1 cellular context compared by ENCODE assay signal in genomic region chr5:177497297-177498012, GRCh38.
A peak's percentile ranks its signal among the peaks of the same experiment; 100 is the strongest.
TF ChIP-seq lines count a peak whose summit lies in the region.

TSS of gene PDLIM7 (minus strand) at chr5:177497604. CDS start at chr5:177496512, 1,092 bp downstream.

TF ChIP-seq in HepG2, 621 proteins besides CTCF, POLR2A, EP300 and RAD21 (continued from another document):
- peak; percentile 30; the same call in 1 of the 2 replicates for TF ChIP-seq MNT (IDR thresholded peaks at IDR 0.05)
- 0 out of 2 replicates have a peak, but pooled peaks have one; percentile 26 for TF ChIP-seq GTF2F1 (IDR thresholded peaks at IDR 0.05; ENCODE audit: low read length)
- no peak for TF ChIP-seq KAT2B (IDR thresholded peaks at IDR 0.05; ENCODE audit: borderline replicate concordance, low read depth, low read length)
- peak; percentile 85 for TF ChIP-seq ZFY (CRISPR knock-in tag; IDR thresholded peaks at IDR 0.05)
- TF ChIP-seq SP5 (CRISPR knock-in tag; IDR thresholded peaks at IDR 0.05; ENCODE audit: borderline replicate concordance, low read depth), result peak; percentile 71
- TF ChIP-seq MTA1 (CRISPR knock-in tag; IDR thresholded peaks at IDR 0.05; ENCODE audit: borderline replicate concordance), result no peak
- TF ChIP-seq ZFP36L2 (CRISPR knock-in tag; IDR thresholded peaks at IDR 0.05), result no peak
- TF ChIP-seq CCAR2 (optimal IDR thresholded peaks at IDR 0.05; ENCODE audit: low read depth, low read length), result no peak
- TF ChIP-seq ZNF503 (CRISPR knock-in tag; IDR thresholded peaks at IDR 0.05), result peak; percentile 23; the same call in 1 of the 2 replicates
- TF ChIP-seq DMAP1 (CRISPR knock-in tag; IDR thresholded peaks at IDR 0.05), result 0 out of 2 replicates have a peak, but pooled peaks have one; percentile 36
- no peak; the same call in 1 of the 2 replicates for TF ChIP-seq ZMYM4 (CRISPR knock-in tag; IDR thresholded peaks at IDR 0.05)
- TF ChIP-seq ZNF761 (CRISPR knock-in tag; conservative IDR thresholded peaks at IDR 0.05), result 0 out of 2 replicates have a peak, but pooled peaks have one; percentile 23
- peak; percentile 6; the same call in 1 of the 2 replicates for TF ChIP-seq EED (CRISPR knock-in tag; IDR thresholded peaks at IDR 0.05)
- TF ChIP-seq JARID2 (CRISPR knock-in tag; IDR thresholded peaks at IDR 0.05; ENCODE audit: insufficient replicate concordance), result peak; percentile 16
- peak; percentile 68 for TF ChIP-seq PHF21A (CRISPR knock-in tag; IDR thresholded peaks at IDR 0.05)
- TF ChIP-seq GABPA (IDR thresholded peaks at IDR 0.05; ENCODE audit: low read depth, low read length), result no peak
- TF ChIP-seq GABPA (CRISPR knock-in tag; IDR thresholded peaks at IDR 0.05; ENCODE audit: low read depth), result peak; percentile 24; the same call in 1 of the 2 replicates
- TF ChIP-seq ZNF605 (CRISPR knock-in tag; IDR thresholded peaks at IDR 0.05), result peak; percentile 91
- TF ChIP-seq POLR2G (IDR thresholded peaks at IDR 0.05; ENCODE audit: low read depth, low read length), result peak; percentile 96
- TF ChIP-seq KLF16 (CRISPR knock-in tag; IDR thresholded peaks at IDR 0.05), result peak in 1 of 2 experiments; percentile 63; a peak in 1 of 4 replicates
- no peak for TF ChIP-seq ZSCAN20 (CRISPR knock-in tag; IDR thresholded peaks at IDR 0.05; ENCODE audit: borderline replicate concordance)
- TF ChIP-seq KLF9 (CRISPR knock-in tag; IDR thresholded peaks at IDR 0.05; ENCODE audit: low read depth), result peak; percentile 86; the same call in 1 of the 2 replicates
- TF ChIP-seq SMYD3 (CRISPR knock-in tag; IDR thresholded peaks at IDR 0.05), result no peak
